ENCODE assay signal across 26 cellular contexts in the genomic region with DNA sequence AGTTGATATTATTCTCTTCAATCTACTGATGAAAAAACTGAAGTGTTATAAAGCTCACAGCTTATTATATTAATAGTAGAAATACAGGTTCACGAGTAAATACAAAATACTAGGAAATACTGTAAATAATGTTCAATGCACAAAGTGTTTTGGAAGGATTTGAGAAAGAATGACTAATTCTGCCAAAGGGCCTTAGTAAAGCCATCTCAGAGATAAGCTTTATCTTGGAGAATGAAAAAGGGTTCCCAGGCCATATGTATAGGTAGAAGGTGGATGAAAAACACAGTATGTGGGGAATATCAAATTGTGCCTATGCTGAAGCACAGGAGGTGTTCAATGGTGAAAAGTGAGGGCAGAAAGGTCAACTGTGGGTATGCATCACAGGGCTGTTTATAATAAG.
"Had no signal": no experiment of that assay in that cellular context is flagged by ENCODE, and none has a peak within 500 bp of the region (broad histone marks: within the 10 kb centered on the region; RNA-seq: fewer than 3 reads in every experiment).

No MANE protein-coding gene starts in this region.

- H3K9me3 ChIP-seq: adrenal gland, body of pancreas, Peyer's patch, SJCRH30, SK-N-SH had no signal

- H3K36me3 ChIP-seq: adrenal gland, Peyer's patch, SJCRH30 had no signal

- H3K27ac ChIP-seq: adrenal gland, body of pancreas, RWPE1, SJCRH30, VCaP had no signal

- H3K9me2 ChIP-seq: SK-N-SH had no signal

- DNase-seq: activated CD4-positive, alpha-beta memory T cell treated with anti-CD3 and anti-CD28 coated beads for 36 hours; activated CD4-positive, alpha-beta T cell treated with anti-CD3 and anti-CD28 coated beads, Interleukin-2, amount 10 ng/mL, durations not matched to agents 7 days and 5 days; activated CD4-positive, CD25-positive, alpha-beta regulatory T cell; activated CD8-positive, alpha-beta memory T cell treated with anti-CD3 and anti-CD28 coated beads for 24 hours; activated naive CD4-positive, alpha-beta T cell treated with anti-CD3 and anti-CD28 coated beads, Interleukin-2, amount 50 U/mL, for 16 hours; activated naive CD8-positive, alpha-beta T cell treated with anti-CD3 and anti-CD28 coated beads, Interleukin-2, amount 10 ng/mL, durations not matched to agents 7 days and 5 days; adrenal gland; aorta; body of pancreas; KG1; NCI-H1092; NCI-H1417; NCI-H1930; NCI-H2171; NCI-H2227 treated with DMSO at 0.1 percent for 48 hours; NCI-H526; NCI-H82; NK-92 treated with Interleukin-12 subunit alpha and Interleukin-12 subunit beta, amount 100 ng/mL, for 24 hours; OCI-M1; Peyer's patch; Right ventricle myocardium superior; SJCRH30; SK-N-SH; T-helper 1 cell had no signal

- H3K9ac ChIP-seq: SK-N-SH had no signal

- ATAC-seq: body of pancreas had no signal

- H3K4me3 ChIP-seq: adrenal gland, body of pancreas, Peyer's patch, SJCRH30 had no signal

- H3K27me3 ChIP-seq: adrenal gland, body of pancreas, Peyer's patch, SJCRH30 had no signal

- H3K4me2 ChIP-seq: SK-N-SH had no signal
